In genomic region chr3:2807514-2807913, GRCh38 we compare ENCODE assay signal across 9 cellular contexts.
"Had no signal": no experiment of that assay in that cellular context is flagged by ENCODE, and none has a peak within 500 bp of the region (broad histone marks: within the 10 kb centered on the region; RNA-seq: fewer than 3 reads in every experiment).

No MANE protein-coding gene starts in this region.

- H3K36me3 ChIP-seq: HAP-1 had no signal

- H3K4me3 ChIP-seq: GM23248, HAP-1, K562 had no signal

- FAIRE-seq: HTR-8/SVneo, K562 had no signal

- H3K4me1 ChIP-seq: HAP-1 had no signal

- DNase-seq: GM23248, GOT3, H7, HFFc6, KG1 had no signal

- ATAC-seq: HCT116, K562 had no signal

- H3K9ac ChIP-seq: GM23248 had no signal

- H3K27ac ChIP-seq: GM23248 had no signal

- H2AFZ ChIP-seq: GM23248 had no signal

- H3K9me3 ChIP-seq: HAP-1 had no signal
